In genomic region chr17:34254651-34255380, GRCh38 we compare ENCODE assay signal across 2 cellular contexts.
A peak's percentile ranks its signal among the peaks of the same experiment; 100 is the strongest.
TF ChIP-seq lines count a peak whose summit lies in the region.

Gene CCL2 (plus strand): TSS chr17:34255285. CDS start chr17:34255350, 65 bp downstream.

TF ChIP-seq in IMR-90, 13 proteins besides CTCF, POLR2A, EP300 and RAD21 (continued from another document):
- no peak for TF ChIP-seq ELK1 (IDR thresholded peaks at IDR 0.05; ENCODE audit: borderline replicate concordance, low read depth, low read length)
- no peak for TF ChIP-seq CEBPB (IDR thresholded peaks at IDR 0.05; ENCODE audit: low read depth, low read length)
- no peak for TF ChIP-seq NFE2L2 (IDR thresholded peaks at IDR 0.05; ENCODE audit: low read depth, low read length)

TF ChIP-seq in WTC11, 78 proteins besides CTCF, POLR2A, EP300 and RAD21 (continued from another document):
- no peak for TF ChIP-seq CBFB (CRISPR knock-in tag; IDR thresholded peaks at IDR 0.05; ENCODE audit: low read depth)
- TF ChIP-seq ESRRA (CRISPR knock-in tag; IDR thresholded peaks at IDR 0.05; ENCODE audit: borderline replicate concordance), result no peak
- TF ChIP-seq FOXK1 (CRISPR knock-in tag; IDR thresholded peaks at IDR 0.05), result 0 out of 2 replicates have a peak, but pooled peaks have one; percentile 14
